ENCODE assay signal across 9 cellular contexts in the genomic region with DNA sequence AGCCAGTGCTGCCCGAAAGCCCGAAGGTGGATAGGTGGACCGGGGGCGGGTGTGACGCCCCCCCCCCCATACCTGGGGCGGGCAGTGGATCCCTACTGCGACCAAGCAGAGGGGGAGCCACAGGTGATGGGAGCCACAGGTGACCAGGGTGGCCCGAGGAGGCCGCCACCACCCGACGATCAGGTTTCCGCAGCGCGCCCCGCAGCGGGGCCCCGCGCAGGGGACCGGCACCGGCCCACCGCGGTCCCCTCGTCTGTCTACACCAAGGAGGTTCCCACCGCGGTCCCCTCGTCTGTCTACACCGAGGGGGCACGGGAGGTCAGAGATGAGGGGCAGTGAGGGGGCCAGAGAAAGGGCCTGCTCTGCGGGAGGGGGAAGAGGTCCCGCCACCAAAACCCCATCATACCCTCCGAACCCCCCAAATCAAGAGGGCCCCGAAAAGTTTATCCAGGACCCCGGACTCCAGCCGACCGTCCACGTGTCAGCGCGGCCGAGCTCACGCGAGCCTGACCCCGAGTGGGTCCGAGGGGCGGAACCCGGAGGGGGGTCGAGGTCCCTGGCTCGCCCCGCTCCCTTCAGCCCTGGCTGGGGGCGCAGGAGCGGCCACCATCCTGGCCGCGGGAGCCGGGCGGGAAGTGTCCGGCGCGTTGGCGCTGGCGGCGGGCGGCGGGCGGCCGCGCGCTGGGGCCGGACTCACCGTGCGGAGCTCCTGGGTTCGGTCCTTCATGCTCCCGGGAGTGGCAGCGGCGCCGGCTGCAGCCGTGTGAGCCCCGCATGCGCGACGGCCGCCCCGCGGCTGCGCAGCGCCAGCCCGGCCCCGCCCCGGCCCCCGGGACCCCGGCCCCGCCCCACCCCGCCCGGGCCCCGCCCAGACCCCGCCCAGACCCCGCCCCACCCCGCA. TPM values are rescaled to one million over a fixed set of nuclear protein-coding genes. Genes with fewer than 3 reads are reported as not detected.
DNase-seq lines count a peak whose midpoint lies in the region; ATAC-seq lines count a peak whose summit lies in the region.
"Had no signal": no experiment of that assay in that cellular context is flagged by ENCODE, and none has a peak within 500 bp of the region (broad histone marks: within the 10 kb centered on the region; RNA-seq: fewer than 3 reads in every experiment).

A gene (minus strand): TSS at position 765 of the 901 bp plus-strand sequence. CDS start 38 bp downstream, at position 727.

- peak; percentile 19 to 53 for DNase-seq in NCI-H187 (lab: John Stamatoyannopoulos, UW)
- DNase-seq in NCI-H187 treated with DMSO at 0.1 percent for 48 hours (lab: John Stamatoyannopoulos, UW) = no peak
- peak; percentile 44 for DNase-seq in NCI-H2227 treated with DMSO at 0.1 percent for 48 hours (lab: John Stamatoyannopoulos, UW)
- DNase-seq in activated CD8-positive, alpha-beta memory T cell treated with anti-CD3 and anti-CD28 coated beads for 24 hours = peak; percentile 87
- peak; percentile 52 to 59 (median 57) for DNase-seq in effector memory CD4-positive, alpha-beta T cell
- DNase-seq in mesendoderm = peak; percentile 55
- peak; percentile 43 to 53 for DNase-seq in stimulated activated CD8-positive, alpha-beta memory T cell treated with anti-CD3 and anti-CD28 coated beads, Interleukin-2, amount 100 ng/mL, for 1 hour (ENCODE audit: low read depth in 2 of 2)
- DNase-seq: DND-41 had no signal

- H3K4ac ChIP-seq in mesendoderm (ENCODE audit: low read depth, low read length) = no peak within 1 kb of the TSS

- no peak within 1 kb of the TSS for H2AK5ac ChIP-seq in mesendoderm (ENCODE audit: low read length)

- H3K27me3 ChIP-seq in effector memory CD4-positive, alpha-beta T cell (replicated peaks; ENCODE audit: control insufficient read depth, insufficient read depth, low read length, poor library complexity, severe bottlenecking) = no peaks in the 10 kb centered on the region
- peaks cover 2% of the 10 kb centered on the region for H3K27me3 ChIP-seq in mesendoderm (ENCODE audit: insufficient read depth, low read length, poor library complexity)

- H3K36me3 ChIP-seq in effector memory CD4-positive, alpha-beta T cell (ENCODE audit: control insufficient read depth, insufficient read depth, low read length) = peaks cover 3% of the 10 kb centered on the region
- no peaks in the 10 kb centered on the region for H3K36me3 ChIP-seq in mesendoderm (ENCODE audit: control insufficient read depth, insufficient read depth, low read length)

- peak within 1 kb of the TSS; percentile 85 for H3K4me2 ChIP-seq in mesendoderm (ENCODE audit: low read length)

- no peaks in the 10 kb centered on the region for H3K9me3 ChIP-seq in effector memory CD4-positive, alpha-beta T cell (ENCODE audit: control insufficient read depth, low read length)

- peak within 1 kb of the TSS; percentile 63 for H2BK120ac ChIP-seq in mesendoderm (ENCODE audit: low read depth, low read length)

- peak within 1 kb of the TSS; percentile 86 for H3K4me3 ChIP-seq in effector memory CD4-positive, alpha-beta T cell (ENCODE audit: insufficient read depth, low read depth, low read length, poor library complexity, severe bottlenecking)
- peak within 1 kb of the TSS; percentile 64 for H3K4me3 ChIP-seq in mesendoderm (ENCODE audit: low read length)

- peak; percentile 62 for ATAC-seq in HG02870 (IDR thresholded peaks at IDR 0.05; ENCODE audit: unreplicated experiment)

- no CpG with 5 or more reads among the region's 96 CpGs for WGBS in mesendoderm (ENCODE audit: extremely low coverage, insufficient coverage, low lambda C conversion rate)

- H3K18ac ChIP-seq in mesendoderm (ENCODE audit: low read length) = peak within 1 kb of the TSS; percentile 83

- no peak within 1 kb of the TSS for H4K8ac ChIP-seq in mesendoderm (ENCODE audit: low read depth, low read length)

- H3K79me2 ChIP-seq in mesendoderm (ENCODE audit: control insufficient read depth, insufficient read depth, low read length) = no peaks in the 10 kb centered on the region

- peak within 1 kb of the TSS; percentile 66 for H3K23ac ChIP-seq in mesendoderm (ENCODE audit: low read length)

- no peak within 1 kb of the TSS for H2BK5ac ChIP-seq in mesendoderm (ENCODE audit: low read length)

- H2BK15ac ChIP-seq in mesendoderm (replicated peaks; ENCODE audit: low read depth) = no peak within 1 kb of the TSS

- no peak within 1 kb of the TSS for H4K5ac ChIP-seq in mesendoderm (ENCODE audit: low read length)

- H3K9ac ChIP-seq in mesendoderm (ENCODE audit: low read length) = peak within 1 kb of the TSS; percentile 82

- H3K4me1 ChIP-seq in effector memory CD4-positive, alpha-beta T cell (ENCODE audit: control insufficient read depth, insufficient read depth, low read length, poor library complexity, severe bottlenecking) = peaks cover 32% of the 10 kb centered on the region
- H3K4me1 ChIP-seq in mesendoderm (ENCODE audit: control insufficient read depth, low read depth, low read length) = no peaks in the 10 kb centered on the region

- H3K27ac ChIP-seq in effector memory CD4-positive, alpha-beta T cell (ENCODE audit: insufficient read depth, low read length, poor library complexity, severe bottlenecking) = peak within 1 kb of the TSS; percentile 47
- H3K27ac ChIP-seq in mesendoderm (ENCODE audit: low read depth, low read length) = no peak within 1 kb of the TSS

- H3K79me1 ChIP-seq in mesendoderm (ENCODE audit: low read length) = no peaks in the 10 kb centered on the region

- peak within 1 kb of the TSS; percentile 89 for H3K56ac ChIP-seq in mesendoderm (ENCODE audit: low read length)

RNA-seq across cellular contexts. Expression of the gene that starts here (rescaled TPM):
- polyA plus RNA-seq in mesendoderm (2013, experiment 1 of 2) = 4.8 TPM
- 5.3 TPM for polyA plus RNA-seq in mesendoderm (2013, experiment 2 of 2)
